In the genomic region with DNA sequence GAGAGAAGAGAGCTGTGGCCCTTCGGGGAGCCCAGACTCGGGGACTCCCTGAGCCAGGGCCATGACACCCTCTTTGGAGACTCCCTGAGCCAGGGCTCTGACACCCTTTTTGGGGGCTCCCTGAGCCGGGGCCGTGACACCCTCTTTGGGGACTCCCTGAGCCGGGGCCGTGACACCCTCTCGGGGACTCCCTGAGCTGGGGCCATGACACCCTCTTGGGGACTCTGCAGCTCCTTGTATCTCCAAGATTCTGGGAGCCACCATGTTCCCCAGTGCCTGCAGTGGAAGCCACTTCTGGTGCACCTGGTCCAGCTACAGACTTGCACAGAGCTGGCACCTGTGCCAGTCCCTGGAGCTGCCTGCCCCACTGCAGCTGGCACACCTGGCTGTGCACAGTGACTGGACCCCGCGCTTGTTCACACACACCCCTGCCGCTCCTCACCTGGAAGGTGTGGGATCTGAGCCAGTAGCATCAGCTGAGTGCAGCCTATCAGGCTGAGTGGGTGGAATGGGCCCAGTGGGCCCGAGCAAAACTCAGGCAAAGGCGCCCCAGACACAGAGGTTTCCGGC, we compare ENCODE assay signal across 1 cellular context.
TF ChIP-seq lines count a peak whose summit lies in the region.

No MANE protein-coding gene starts in this region.

TF ChIP-seq in HepG2, 621 proteins besides CTCF, POLR2A, EP300 and RAD21:
- TF ChIP-seq ZNF225 (CRISPR knock-in tag; IDR thresholded peaks at IDR 0.05) (0 out of 2 replicates have a peak, but pooled peaks have one; percentile 30), AGO2 (optimal IDR thresholded peaks at IDR 0.05; ENCODE audit: low read depth, low read length) (no peak), SSRP1 (CRISPR knock-in tag; IDR thresholded peaks at IDR 0.05) (no peak)
- TF ChIP-seq, protein P1, sequence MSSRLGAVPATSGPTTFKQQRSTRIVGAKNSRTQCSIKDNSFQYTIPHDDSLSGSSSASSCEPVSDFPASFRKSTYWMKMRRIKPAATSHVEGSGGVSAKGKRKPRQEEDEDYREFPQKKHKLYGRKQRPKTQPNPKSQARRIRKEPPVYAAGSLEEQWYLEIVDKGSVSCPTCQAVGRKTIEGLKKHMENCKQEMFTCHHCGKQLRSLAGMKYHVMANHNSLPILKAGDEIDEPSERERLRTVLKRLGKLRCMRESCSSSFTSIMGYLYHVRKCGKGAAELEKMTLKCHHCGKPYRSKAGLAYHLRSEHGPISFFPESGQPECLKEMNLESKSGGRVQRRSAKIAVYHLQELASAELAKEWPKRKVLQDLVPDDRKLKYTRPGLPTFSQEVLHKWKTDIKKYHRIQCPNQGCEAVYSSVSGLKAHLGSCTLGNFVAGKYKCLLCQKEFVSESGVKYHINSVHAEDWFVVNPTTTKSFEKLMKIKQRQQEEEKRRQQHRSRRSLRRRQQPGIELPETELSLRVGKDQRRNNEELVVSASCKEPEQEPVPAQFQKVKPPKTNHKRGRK (CRISPR knock-in tag; IDR thresholded peaks at IDR 0.05) = 0 out of 2 replicates have a peak, but pooled peaks have one; percentile 24
TF ChIP-seq in HepG2: peak in this region for 2.
